In genomic region chr6:122995930-122996796, GRCh38 we compare ENCODE assay signal across 1 cellular context.
TF ChIP-seq lines count a peak whose summit lies in the region.

CLVS2 (plus strand) TSS chr6:122996235; CDS start chr6:122997778, 1,543 bp downstream.

TF ChIP-seq in HepG2, 621 proteins besides CTCF, POLR2A, EP300 and RAD21:
- no peak for TF ChIP-seq GTF3A (CRISPR knock-in tag; conservative IDR thresholded peaks at IDR 0.05)
- TF ChIP-seq TARDBP (CRISPR knock-in tag; IDR thresholded peaks at IDR 0.05), result no peak
- TF ChIP-seq, protein P1, sequence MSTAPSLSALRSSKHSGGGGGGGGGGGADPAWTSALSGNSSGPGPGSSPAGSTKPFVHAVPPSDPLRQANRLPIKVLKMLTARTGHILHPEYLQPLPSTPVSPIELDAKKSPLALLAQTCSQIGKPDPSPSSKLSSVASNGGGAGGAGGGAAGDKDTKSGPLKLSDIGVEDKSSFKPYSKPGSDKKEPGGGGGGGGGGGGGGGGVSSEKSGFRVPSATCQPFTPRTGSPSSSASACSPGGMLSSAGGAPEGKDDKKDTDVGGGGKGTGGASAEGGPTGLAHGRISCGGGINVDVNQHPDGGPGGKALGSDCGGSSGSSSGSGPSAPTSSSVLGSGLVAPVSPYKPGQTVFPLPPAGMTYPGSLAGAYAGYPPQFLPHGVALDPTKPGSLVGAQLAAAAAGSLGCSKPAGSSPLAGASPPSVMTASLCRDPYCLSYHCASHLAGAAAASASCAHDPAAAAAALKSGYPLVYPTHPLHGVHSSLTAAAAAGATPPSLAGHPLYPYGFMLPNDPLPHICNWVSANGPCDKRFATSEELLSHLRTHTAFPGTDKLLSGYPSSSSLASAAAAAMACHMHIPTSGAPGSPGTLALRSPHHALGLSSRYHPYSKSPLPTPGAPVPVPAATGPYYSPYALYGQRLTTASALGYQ (CRISPR knock-in tag; IDR thresholded peaks at IDR 0.05), result no peak
- TF ChIP-seq ZNF263 (CRISPR knock-in tag; IDR thresholded peaks at IDR 0.05), result 0 out of 2 replicates have a peak, but pooled peaks have one; percentile 15
- TF ChIP-seq RNF2 (conservative IDR thresholded peaks at IDR 0.05; ENCODE audit: low read depth), result no peak
- TF ChIP-seq FOSL1 (CRISPR knock-in tag; IDR thresholded peaks at IDR 0.05; ENCODE audit: borderline replicate concordance), result no peak
- no peak for TF ChIP-seq ZNF788 (CRISPR knock-in tag; IDR thresholded peaks at IDR 0.05; ENCODE audit: borderline replicate concordance)
